14 cellular contexts compared by ENCODE assay signal in the genomic region with DNA sequence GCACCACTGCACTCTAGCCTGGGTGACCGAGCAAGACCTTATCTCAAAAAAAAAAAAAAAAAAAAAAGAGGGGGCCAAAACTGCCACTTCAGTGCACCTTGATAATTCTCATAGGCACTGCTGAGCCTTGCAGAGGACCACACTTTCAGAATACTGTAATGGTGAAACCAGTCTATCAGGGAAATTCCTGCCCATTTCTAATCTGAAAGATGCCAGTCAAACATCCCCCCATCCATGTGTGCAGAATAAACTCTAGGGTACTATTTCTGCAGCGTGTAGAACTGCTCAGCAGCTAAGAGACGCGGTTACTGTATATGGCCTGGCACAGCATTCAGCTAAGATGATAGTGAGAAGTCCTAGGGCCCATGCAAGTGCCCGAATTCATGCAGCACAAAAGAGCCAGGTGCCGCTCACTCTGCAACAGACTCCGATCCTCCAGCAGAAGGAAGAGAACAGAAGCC.
DNase-seq lines count a peak whose midpoint lies in the region; ATAC-seq lines count a peak whose summit lies in the region.
"Had no signal": no experiment of that assay in that cellular context is flagged by ENCODE, and none has a peak within 500 bp of the region (broad histone marks: within the 10 kb centered on the region; RNA-seq: fewer than 3 reads in every experiment).

No MANE protein-coding gene starts in this region.

- H3K4me3 Mint-ChIP-seq in activated naive CD4-positive, alpha-beta T cell treated with anti-CD3 and anti-CD28 coated beads for 36 hours = peak overlapping the region; percentile 33
- peak overlapping the region; percentile 69 for H3K4me3 Mint-ChIP-seq in T-helper 2 cell treated with Interferon-gamma antibody and Interleukin-4, amounts not matched to agents 5 μg/mL and 100 μg/mL, for 36 hours
- peak overlapping the region; percentile 57 to 73 for H3K4me3 Mint-ChIP-seq in stimulated activated naive CD8-positive, alpha-beta T cell treated with anti-CD3 and anti-CD28 coated beads, Interleukin-15, amount 100 ng/mL, for 72 hours
- H3K4me3 Mint-ChIP-seq: GM23338, neural crest cell had no signal

- peaks cover 16% of the 10 kb centered on the region for H3K9me3 Mint-ChIP-seq in activated naive CD4-positive, alpha-beta T cell treated with anti-CD3 and anti-CD28 coated beads for 36 hours
- peaks cover 12% of the 10 kb centered on the region for H3K9me3 Mint-ChIP-seq in T-helper 2 cell treated with Interferon-gamma antibody and Interleukin-4, amounts not matched to agents 5 μg/mL and 100 μg/mL, for 36 hours
- H3K9me3 Mint-ChIP-seq in stimulated activated naive CD8-positive, alpha-beta T cell treated with anti-CD3 and anti-CD28 coated beads, Interleukin-15, amount 100 ng/mL, for 72 hours = peaks cover 7 to 16% of the 10 kb centered on the region in 2 donors
- H3K9me3 Mint-ChIP-seq: GM23338, neural crest cell had no signal

- peak overlapping the region; percentile 59 for H3K27ac Mint-ChIP-seq in activated naive CD4-positive, alpha-beta T cell treated with anti-CD3 and anti-CD28 coated beads for 36 hours
- H3K27ac Mint-ChIP-seq in T-helper 2 cell treated with Interferon-gamma antibody and Interleukin-4, amounts not matched to agents 5 μg/mL and 100 μg/mL, for 36 hours = peak overlapping the region; percentile 85
- H3K27ac Mint-ChIP-seq in stimulated activated naive CD8-positive, alpha-beta T cell treated with anti-CD3 and anti-CD28 coated beads, Interleukin-15, amount 100 ng/mL, for 72 hours = peak overlapping the region in 1 of 2 donors; percentile 79
- H3K27ac Mint-ChIP-seq: GM23338 had no signal

- peaks cover 25% of the 10 kb centered on the region for H3K36me3 Mint-ChIP-seq in activated naive CD4-positive, alpha-beta T cell treated with anti-CD3 and anti-CD28 coated beads for 36 hours (ENCODE audit: low read depth)
- H3K36me3 Mint-ChIP-seq in T-helper 2 cell treated with Interferon-gamma antibody and Interleukin-4, amounts not matched to agents 5 μg/mL and 100 μg/mL, for 36 hours (ENCODE audit: low read depth) = peaks cover 33% of the 10 kb centered on the region

- DNase-seq in activated naive CD4-positive, alpha-beta T cell treated with anti-CD3 and anti-CD28 coated beads for 36 hours = no peak
- no peak for DNase-seq in activated naive CD4-positive, alpha-beta T cell treated with Interleukin-2 at 50 U/mL for 16 hours
- DNase-seq in T-helper 2 cell treated with Interferon-gamma antibody and Interleukin-4, amounts not matched to agents 5 μg/mL and 100 μg/mL, for 36 hours (ENCODE audit: low spot score) = no peak
- no peak for DNase-seq in stimulated activated naive CD8-positive, alpha-beta T cell treated with anti-CD3 and anti-CD28 coated beads, Interleukin-15, amount 100 ng/mL, for 72 hours
- DNase-seq in kidney glomerular epithelial cell (lab: John Stamatoyannopoulos, UW) (no peak), ecto neural progenitor cell (ENCODE audit: low spot score) (no peak)
- DNase-seq: amniotic stem cell; NCI-H2081 treated with DMSO at 0.1 percent for 48 hours; Peyer's patch; stimulated activated CD4-positive, alpha-beta T cell treated with anti-CD3 and anti-CD28 coated beads, Interleukin-15, amount 100 ng/mL, for 24 hours had no signal

- intact Hi-C loops in activated naive CD4-positive, alpha-beta T cell treated with anti-CD3 and anti-CD28 coated beads for 36 hours (cut with micrococcal nuclease) = loop anchor here (1.0 kb wide), 1 partner anchor 8 kb away; no protein-coding TSS in a partner anchor

- ATAC-seq in HG02759 (IDR thresholded peaks at IDR 0.05; ENCODE audit: unreplicated experiment) (peak; percentile 64), HG03108 (IDR thresholded peaks at IDR 0.05; ENCODE audit: unreplicated experiment) (no peak)
- ATAC-seq in stimulated activated naive CD8-positive, alpha-beta T cell treated with anti-CD3 and anti-CD28 coated beads, Interleukin-15, amount 100 ng/mL, for 72 hours = peak; percentile 78
- ATAC-seq: GM23338 had no signal

- no peaks in the 10 kb centered on the region for H3K27me3 Mint-ChIP-seq in activated naive CD4-positive, alpha-beta T cell treated with anti-CD3 and anti-CD28 coated beads for 36 hours (ENCODE audit: low read depth)
- H3K27me3 Mint-ChIP-seq in T-helper 2 cell treated with Interferon-gamma antibody and Interleukin-4, amounts not matched to agents 5 μg/mL and 100 μg/mL, for 36 hours (ENCODE audit: low read depth) = no peaks in the 10 kb centered on the region
- H3K27me3 Mint-ChIP-seq in stimulated activated naive CD8-positive, alpha-beta T cell treated with anti-CD3 and anti-CD28 coated beads, Interleukin-15, amount 100 ng/mL, for 72 hours = no peaks in the 10 kb centered on the region

- H3K4me1 Mint-ChIP-seq in activated naive CD4-positive, alpha-beta T cell treated with anti-CD3 and anti-CD28 coated beads for 36 hours (ENCODE audit: low read depth) = peaks cover 78% of the 10 kb centered on the region
- peaks cover 45% of the 10 kb centered on the region for H3K4me1 Mint-ChIP-seq in T-helper 2 cell treated with Interferon-gamma antibody and Interleukin-4, amounts not matched to agents 5 μg/mL and 100 μg/mL, for 36 hours (ENCODE audit: low read depth)
- peaks cover 79% of the 10 kb centered on the region for H3K4me1 Mint-ChIP-seq in stimulated activated naive CD8-positive, alpha-beta T cell treated with anti-CD3 and anti-CD28 coated beads, Interleukin-15, amount 100 ng/mL, for 72 hours
- H3K4me1 Mint-ChIP-seq: GM23338, neural crest cell had no signal

- CTCF ChIA-PET in activated naive CD4-positive, alpha-beta T cell treated with anti-CD3 and anti-CD28 coated beads for 36 hours (lab: Charles Lee) = interaction anchor here (1.4 to 2.1 kb wide), 2 partner anchors 11 to 20 kb away, joined by 6 to 7 read pairs; no protein-coding TSS in a partner anchor
